In the genomic region with DNA sequence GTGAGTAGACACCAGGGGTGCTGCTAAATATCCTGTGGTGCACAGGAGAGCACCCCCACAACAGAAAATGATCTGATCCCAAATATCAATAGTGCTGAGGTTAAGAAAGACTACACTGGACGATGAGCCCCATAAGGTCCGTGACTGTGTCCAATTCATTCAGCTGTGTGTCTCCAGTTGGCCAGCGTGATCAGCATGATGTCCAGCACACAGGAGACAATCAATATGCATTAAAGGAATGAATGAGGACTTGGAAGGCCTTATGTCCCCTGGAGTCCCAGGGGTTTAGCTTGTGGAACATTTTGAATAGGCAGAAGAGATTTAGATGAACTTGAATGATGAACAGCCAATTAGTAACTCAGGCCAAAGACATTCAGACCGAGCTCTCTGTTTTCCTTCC, we compare ENCODE assay signal across 1 cellular context.
TF ChIP-seq lines count a peak whose summit lies in the region.

No MANE protein-coding gene starts in this region.

TF ChIP-seq in HEK293, 187 proteins besides CTCF, POLR2A, EP300 and RAD21:
- TF ChIP-seq, protein P1, sequence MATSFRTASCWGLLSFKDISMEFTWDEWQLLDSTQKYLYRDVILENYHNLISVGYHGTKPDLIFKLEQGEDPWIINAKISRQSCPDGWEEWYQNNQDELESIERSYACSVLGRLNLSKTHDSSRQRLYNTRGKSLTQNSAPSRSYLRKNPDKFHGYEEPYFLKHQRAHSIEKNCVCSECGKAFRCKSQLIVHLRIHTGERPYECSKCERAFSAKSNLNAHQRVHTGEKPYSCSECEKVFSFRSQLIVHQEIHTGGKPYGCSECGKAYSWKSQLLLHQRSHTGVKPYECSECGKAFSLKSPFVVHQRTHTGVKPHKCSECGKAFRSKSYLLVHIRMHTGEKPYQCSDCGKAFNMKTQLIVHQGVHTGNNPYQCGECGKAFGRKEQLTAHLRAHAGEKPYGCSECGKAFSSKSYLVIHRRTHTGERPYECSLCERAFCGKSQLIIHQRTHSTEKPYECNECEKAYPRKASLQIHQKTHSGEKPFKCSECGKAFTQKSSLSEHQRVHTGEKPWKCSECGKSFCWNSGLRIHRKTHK (tag by site-specific recombination; IDR thresholded peaks at IDR 0.05) = peak; percentile 72
- no peak for TF ChIP-seq ZNF292 (tag by site-specific recombination; IDR thresholded peaks at IDR 0.05; ENCODE audit: borderline replicate concordance, low read depth)
- no peak for TF ChIP-seq ZFP37 (tag by site-specific recombination; IDR thresholded peaks at IDR 0.05)
